ENCODE assay signal across 1 cellular context in genomic region chrX:122703762-122704161, GRCh38.
TF ChIP-seq lines count a peak whose summit lies in the region.

No MANE protein-coding gene starts in this region.

TF ChIP-seq in WTC11, 78 proteins besides CTCF, POLR2A, EP300 and RAD21 (continued from another document):
- no peak for TF ChIP-seq ZNF512 (CRISPR knock-in tag; IDR thresholded peaks at IDR 0.05; ENCODE audit: borderline replicate concordance)
- no peak for TF ChIP-seq ATF1 (CRISPR knock-in tag; IDR thresholded peaks at IDR 0.05)
- TF ChIP-seq USF2 (CRISPR knock-in tag; IDR thresholded peaks at IDR 0.05), result no peak
